34 cellular contexts compared by ENCODE assay signal in genomic region chr5:118960557-118960956, GRCh38.
"Had no signal": no experiment of that assay in that cellular context is flagged by ENCODE, and none has a peak within 500 bp of the region (broad histone marks: within the 10 kb centered on the region; RNA-seq: fewer than 3 reads in every experiment).

No MANE protein-coding gene starts in this region.

- H3K4me3 ChIP-seq: adrenal gland, body of pancreas, breast epithelium had no signal

- ATAC-seq: activated CD8-positive, alpha-beta T cell treated with anti-CD3 and anti-CD28 coated beads for 36 hours; activated naive CD4-positive, alpha-beta T cell treated with anti-CD3 and anti-CD28 coated beads, Interleukin-2, amount 50 U/mL, for 72 hours; activated T-cell treated with anti-CD3 and anti-CD28 coated beads, Interleukin-2, amount 50 U/mL, for 4 hours; activated T-cell treated with anti-CD3 and anti-CD28 coated beads, Interleukin-2, amount 50 U/mL, for 72 hours; activated T-helper 17 cell treated with anti-CD3 and anti-CD28 coated beads, Interleukin-2, amount 50 U/mL, for 72 hours; body of pancreas had no signal

- H3K36me3 ChIP-seq: adrenal gland, brain microvascular endothelial cell, breast epithelium had no signal

- H3K27me3 ChIP-seq: adrenal gland, body of pancreas, brain microvascular endothelial cell, breast epithelium had no signal

- H3K27ac ChIP-seq: adrenal gland, body of pancreas, brain microvascular endothelial cell, breast epithelium, VCaP had no signal

- DNase-seq: activated B cell treated with CpG ODN at 0.5 μM for 24 hours; activated CD4-positive, alpha-beta memory T cell treated with anti-CD3 and anti-CD28 coated beads for 36 hours; activated CD4-positive, alpha-beta T cell treated with anti-CD3 and anti-CD28 coated beads for 4 hours; activated CD4-positive, alpha-beta T cell treated with anti-CD3 and anti-CD28 coated beads, Interleukin-2, amount 10 ng/mL, durations not matched to agents 24 days and 14 days; activated CD4-positive, alpha-beta T cell treated with anti-CD3 and anti-CD28 coated beads, Interleukin-2, amount 50 U/mL, for 1 hour; activated CD4-positive, alpha-beta T cell treated with anti-CD3 and anti-CD28 coated beads, Interleukin-2, amount 50 U/mL, for 4 hours; activated CD4-positive, CD25-positive, alpha-beta regulatory T cell treated with anti-CD3 and anti-CD28 coated beads, Interleukin-2, amount 50 U/mL, for 72 hours; activated CD8-positive, alpha-beta memory T cell treated with anti-CD3 and anti-CD28 coated beads, Interleukin-2, amount 50 U/mL, for 4 hours; activated CD8-positive, alpha-beta T cell treated with anti-CD3 and anti-CD28 coated beads for 36 hours; activated effector memory CD4-positive, alpha-beta T cell treated with anti-CD3 and anti-CD28 coated beads, Interleukin-2, amount 50 U/mL, for 16 hours; activated gamma-delta T cell treated with Interleukin-2 at 50 U/mL for 16 hours; activated naive CD4-positive, alpha-beta T cell; activated naive CD4-positive, alpha-beta T cell treated with anti-CD3 and anti-CD28 coated beads for 36 hours; activated naive CD4-positive, alpha-beta T cell treated with anti-CD3 and anti-CD28 coated beads, Interleukin-2, amount 50 U/mL, for 16 hours; activated naive CD8-positive, alpha-beta T cell treated with anti-CD3 and anti-CD28 coated beads for 36 hours; activated T-cell treated with anti-CD3 and anti-CD28 coated beads for 4 hours; activated T-cell treated with anti-CD3 and anti-CD28 coated beads, Interleukin-2, amount 50 U/mL, for 1 hour; activated T-cell treated with anti-CD3 and anti-CD28 coated beads, Interleukin-2, amount 50 U/mL, for 4 hours; activated T-cell treated with anti-CD3 and anti-CD28 coated beads, Interleukin-2, amount 50 U/mL, for 72 hours; adrenal gland; amniotic stem cell; aorta; body of pancreas; brain microvascular endothelial cell; central memory CD4-positive, alpha-beta T cell; T-helper 2 cell; T-helper 9 cell had no signal

- H3K4me1 ChIP-seq: adrenal gland, breast epithelium had no signal

- FAIRE-seq: astrocyte, colon, TTC549 had no signal

- H3K9me3 ChIP-seq: adrenal gland, body of pancreas, breast epithelium had no signal
